Comparison of ENCODE assay signal across 21 cellular contexts in the genomic region with DNA sequence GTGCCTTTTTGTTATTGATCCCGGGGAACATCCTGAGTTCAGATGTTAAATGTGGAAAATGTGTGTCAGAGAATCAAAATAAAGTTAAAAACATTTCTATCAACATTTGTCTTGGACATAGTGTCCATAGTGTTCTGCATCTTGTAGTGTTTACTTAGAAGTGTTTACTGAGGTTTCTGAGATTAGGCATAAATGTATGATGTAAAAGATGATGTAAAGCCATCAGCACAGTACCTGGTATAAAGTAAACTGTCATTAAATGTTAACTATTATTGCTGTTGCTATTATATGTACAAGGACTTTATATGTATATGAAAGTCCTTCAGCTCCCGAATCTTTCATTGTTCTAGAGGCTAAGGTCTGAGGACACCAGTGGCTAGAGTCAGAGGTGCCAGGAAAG. TPM values are rescaled to one million over a fixed set of nuclear protein-coding genes. Genes with fewer than 3 reads are reported as not detected.
DNase-seq lines count a peak whose midpoint lies in the region; ATAC-seq, FAIRE-seq and TF ChIP-seq lines count a peak whose summit lies in the region.
"Had no signal": no experiment of that assay in that cellular context is flagged by ENCODE, and none has a peak within 500 bp of the region (broad histone marks: within the 10 kb centered on the region; RNA-seq: fewer than 3 reads in every experiment).

No MANE protein-coding gene starts in this region.

- no peaks in the 10 kb centered on the region for H3F3A ChIP-seq in MM.1S (ENCODE audit: insufficient read depth, low read length)

- H3K27ac Mint-ChIP-seq in nephron, result peak overlapping the region; percentile 90 to 99 (median 96)
- H3K27ac Mint-ChIP-seq: HFFc6, T-cell had no signal

- no peaks in the 10 kb centered on the region for H4K20me1 ChIP-seq in K562 (replicated peaks; ENCODE audit: control insufficient read depth, insufficient read depth, low read length)
- H4K20me1 ChIP-seq in MM.1S (ENCODE audit: insufficient read depth, low read length), result no peaks in the 10 kb centered on the region

- no peaks in the 10 kb centered on the region for H3K9me3 Mint-ChIP-seq in nephron
- H3K9me3 Mint-ChIP-seq: HFFc6, T-cell had no signal

- H3K36me3 Mint-ChIP-seq in nephron (ENCODE audit: low read depth), result no peaks in the 10 kb centered on the region
- H3K36me3 Mint-ChIP-seq: T-cell had no signal

- CTCF ChIA-PET in AG04450 (lab: Charles Lee), result interaction anchor here (2.3 kb wide), 1 partner anchor 337 kb away, joined by 4 read pairs; no protein-coding TSS in a partner anchor
- CTCF ChIA-PET in K562 (lab: Yijun Ruan, JAX; ENCODE audit: low intra/inter-chr PET ratio), result no interaction called here

- TF ChIP-seq RAD21 in K562 (CRISPR knock-in tag; conservative IDR thresholded peaks at IDR 0.05 in 1 of 2, IDR thresholded peaks at IDR 0.05 in 1 of 2), result no peak

- POLR2A ChIA-PET in AG04450 (lab: Yijun Ruan, JAX) (no interaction called here), K562 (lab: Yijun Ruan, JAX) (no interaction called here)

- H2AFZ ChIP-seq in K562 (ENCODE audit: low read depth, low read length) (no peak overlapping the region), MM.1S (ENCODE audit: low read length) (no peak overlapping the region)

- H3K79me2 ChIP-seq in K562 (ENCODE audit: control insufficient read depth, insufficient read depth, low read length) (no peaks in the 10 kb centered on the region), MM.1S (ENCODE audit: low read length) (no peaks in the 10 kb centered on the region)

- H3K27me3 ChIP-seq in AG04450 (ENCODE audit: control insufficient read depth, insufficient read depth, low read length) (peaks cover 23% of the 10 kb centered on the region), K562 (ENCODE audit: control insufficient read depth in 2 of 2, insufficient read depth in 2 of 2, low read length in 2 of 2) (no peaks in the 10 kb centered on the region; a peak in 1 of 5 replicates), MM.1S (replicated peaks; ENCODE audit: insufficient read depth, low read length) (no peaks in the 10 kb centered on the region)

- TF ChIP-seq POLR2A in K562 (conservative IDR thresholded peaks at IDR 0.05), result no peak

- peaks cover 33 to 35% of the 10 kb centered on the region in 2 experiments; a peak in 4 of 5 replicates for H3K4me1 ChIP-seq in K562 (replicated peaks in 1 of 2; ENCODE audit: control insufficient read depth in 2 of 2, insufficient read depth in 2 of 2, low read length in 2 of 2)
- no peaks in the 10 kb centered on the region for H3K4me1 ChIP-seq in MM.1S (ENCODE audit: low read length)

- no peak for TF ChIP-seq EP300 in K562 (IDR thresholded peaks at IDR 0.05; ENCODE audit: low read length)

- DNase-seq in AG04450 (ENCODE audit: low read depth, low spot score) (no peak), LNCaP clone FGC (ENCODE audit: low read depth) (peak; percentile 57), K562 (ENCODE audit: extremely low read depth in 1 of 4, low spot score in 3 of 4) (no peak), MM.1S (no peak)
- DNase-seq: ACHN, COR-L47, DMS 273 treated with DMSO at 0.1 percent for 48 hours, GDM1, HFFc6, KBM-7, MV-4-11, NCI-H187 treated with DMSO at 0.1 percent for 48 hours, NCI-H2227 treated with DMSO at 0.1 percent for 48 hours, NCI-H524 treated with DMSO at 0.1 percent for 48 hours, SIG-M5 had no signal

- intact Hi-C loops in K562 (cut with micrococcal nuclease), result no loop called here

- no peaks in the 10 kb centered on the region for H3K9me2 ChIP-seq in MM.1S (replicated peaks; ENCODE audit: insufficient read depth, low read length)

- H3K4me1 Mint-ChIP-seq in nephron, result peaks cover 81% of the 10 kb centered on the region
- H3K4me1 Mint-ChIP-seq: T-cell had no signal

- H3K4me3 Mint-ChIP-seq in nephron, result no peak overlapping the region
- H3K4me3 Mint-ChIP-seq: HFFc6, T-cell had no signal

- in situ Hi-C loops in K562 (cut with MboI), result no loop called here

- H3K9ac ChIP-seq in K562 (ENCODE audit: insufficient read depth in 1 of 2, low read depth in 2 of 2, low read length in 2 of 2), result no peak overlapping the region
- H3K9ac ChIP-seq in MM.1S (ENCODE audit: low read length), result no peak overlapping the region

- peaks cover 7% of the 10 kb centered on the region for H3K9me1 ChIP-seq in K562 (ENCODE audit: control insufficient read depth, insufficient read depth, low read length)

- TF ChIP-seq CTCF in AG04450 (IDR thresholded peaks at IDR 0.05; ENCODE audit: low read depth, low read length), result no peak
- no peak for TF ChIP-seq CTCF in LNCaP clone FGC (IDR thresholded peaks at IDR 0.05; ENCODE audit: control insufficient read depth, extremely low read depth, insufficient read depth)
- no peak for TF ChIP-seq CTCF in K562 (IDR thresholded peaks at IDR 0.05 in 2 of 3, conservative IDR thresholded peaks at IDR 0.05 in 1 of 3; ENCODE audit: insufficient read depth in 2 of 3, low read depth in 1 of 3, low read length in 3 of 3)
- no peak for TF ChIP-seq CTCF in nephron (IDR thresholded peaks at IDR 0.05; ENCODE audit: unreplicated experiment in 3 of 3)
- no peak for TF ChIP-seq CTCF in MM.1S (IDR thresholded peaks at IDR 0.05; ENCODE audit: low read length)

- no peaks in the 10 kb centered on the region for H3K36me3 ChIP-seq in K562 (ENCODE audit: control insufficient read depth, insufficient read depth, low read length)
- H3K36me3 ChIP-seq in MM.1S (replicated peaks; ENCODE audit: insufficient read depth, low read length), result no peaks in the 10 kb centered on the region

- H3K4me3 ChIP-seq in AG04450 (ENCODE audit: low read depth, low read length), result no peak overlapping the region
- H3K4me3 ChIP-seq in LNCaP clone FGC (ENCODE audit: low read depth, low read length), result no peak overlapping the region
- H3K4me3 ChIP-seq in K562, result no peak overlapping the region
- H3K4me3 ChIP-seq in MM.1S (ENCODE audit: low read length), result no peak overlapping the region

- H3K9me3 ChIP-seq in AG04450 (ENCODE audit: control insufficient read depth, insufficient read depth, low read length) (no peaks in the 10 kb centered on the region), K562 (replicated peaks; ENCODE audit: control insufficient read depth, insufficient read depth, low read depth, low read length) (no peaks in the 10 kb centered on the region), MM.1S (replicated peaks; ENCODE audit: insufficient read depth, low read length) (no peaks in the 10 kb centered on the region)

- no peak for FAIRE-seq in K562 (lab: Jason Lieb, UNC)
- FAIRE-seq: H1 had no signal

- H3K4me2 ChIP-seq in K562 (ENCODE audit: insufficient read depth, low read length), result no peak overlapping the region
- H3K4me2 ChIP-seq in MM.1S (ENCODE audit: low read depth, low read length), result no peak overlapping the region

- no peaks in the 10 kb centered on the region for H3K27me3 Mint-ChIP-seq in nephron (ENCODE audit: low read depth)

- 36% methylated on average over 2 of the region's 2 CpGs for WGBS in K562 (ENCODE audit: insufficient coverage, low coverage, missing lambda C conversion rate)

- H3K27ac ChIP-seq in AG04450 (ENCODE audit: low read depth, low read length) (peak overlapping the region; percentile 21), K562 (ENCODE audit: extremely low read depth, low read depth, low read length) (no peak overlapping the region), MM.1S (ENCODE audit: low read length) (no peak overlapping the region)

- BruUV-seq in K562 (replicated peaks; lab: Mats Ljungman, UMichigan), result no TSS peak

- ATAC-seq in K562, result no peak
- ATAC-seq in GM18498 (IDR thresholded peaks at IDR 0.05; ENCODE audit: unreplicated experiment), result no peak
- ATAC-seq in HG03108 (IDR thresholded peaks at IDR 0.05; ENCODE audit: unreplicated experiment), result no peak
- ATAC-seq: SK-N-SH treated with all-trans-retinoic acid at 6 μM for 48 hours, T-cell had no signal

RNA-seq across cellular contexts. Expression of gene VEGFA, which starts 28.2 kb away (rescaled TPM):
- polyA plus RNA-seq in AG04450 (2011; rRNA removed) (189 and 239 TPM in 2 replicates), K562 (2011; rRNA removed) (271 and 467 TPM in 2 replicates), K562 (2014; fragmentation: Illumina TruSeq; extraction: Trizol) (134 and 172 TPM in 2 replicates), K562 (2014; fragmentation: Nextera tagmentation; extraction: Ambion mirVana) (10 to 100 TPM; 14.0 to 16.0 TPM), K562 (2014; rRNA removed) (179 and 182 TPM in 2 replicates)
- polyA minus RNA-seq in AG04450 (2011; rRNA and poly(A)+ RNA removed), result 261 and 387 TPM in 2 replicates
- total RNA-seq in K562 (2011; cell fraction: chromatin; rRNA removed; ENCODE audit: low replicate concordance), result 511 and 945 TPM in 2 replicates
- 536 and 553 TPM in 2 replicates for total RNA-seq in K562 (2011; cell fraction: nucleolus; rRNA removed)
- total RNA-seq in K562 (2011; cell fraction: nucleoplasm; rRNA removed), result 559 and 592 TPM in 2 replicates
- total RNA-seq in K562 (2014; rRNA removed) (124 and 144 TPM in 2 replicates), K562 (2014; rRNA removed; fragmentation: Illumina TruSeq; extraction: Trizol) (66.5 and 70.7 TPM in 2 replicates), K562 (2015; rRNA removed; fragmentation: Illumina TruSeq; extraction: Trizol) (25.8 and 27.0 TPM in 2 replicates), K562 (2021) (131 and 159 TPM in 2 replicates)
- 222 and 346 TPM in 2 replicates for polyA plus RNA-seq in K562 (2011; cell fraction: cytosol; rRNA removed)
- 1,880 and 1,961 TPM in 2 replicates for polyA plus RNA-seq in K562 (2011; cell fraction: nucleus; rRNA removed)
- polyA plus RNA-seq in K562 (2012), result 112 and 555 TPM in 2 replicates
- 359 and 374 TPM in 2 replicates for polyA minus RNA-seq in K562 (2011; rRNA and poly(A)+ RNA removed)
- polyA minus RNA-seq in K562 (2011; cell fraction: cytosol; rRNA and poly(A)+ RNA removed), result 79.8 and 123 TPM in 2 replicates
- 310 and 397 TPM in 2 replicates for polyA minus RNA-seq in K562 (2011; cell fraction: nucleus; rRNA and poly(A)+ RNA removed)

RNA-seq across cellular contexts. Expression of gene MRPS18A, which starts 54.2 kb away (rescaled TPM):
- polyA plus RNA-seq in AG04450 (2011; rRNA removed), result 41.0 and 59.7 TPM in 2 replicates
- polyA minus RNA-seq in AG04450 (2011; rRNA and poly(A)+ RNA removed), result 43.1 and 62.5 TPM in 2 replicates
- 30.9 and 95.8 TPM in 2 replicates for total RNA-seq in K562 (2011; cell fraction: chromatin; rRNA removed; ENCODE audit: low replicate concordance)
- 81.3 and 96.7 TPM in 2 replicates for total RNA-seq in K562 (2011; cell fraction: nucleolus; rRNA removed)
- total RNA-seq in K562 (2011; cell fraction: nucleoplasm; rRNA removed), result 48.8 and 57.7 TPM in 2 replicates
- total RNA-seq in K562 (2014; rRNA removed), result 130 and 161 TPM in 2 replicates
- total RNA-seq in K562 (2014; rRNA removed; fragmentation: Illumina TruSeq; extraction: Trizol), result 63.9 and 87.5 TPM in 2 replicates
- 115 and 119 TPM in 2 replicates for total RNA-seq in K562 (2015; rRNA removed; fragmentation: Illumina TruSeq; extraction: Trizol)
- 102 and 104 TPM in 2 replicates for total RNA-seq in K562 (2021)
- 104 and 112 TPM in 2 replicates for polyA plus RNA-seq in K562 (2011; rRNA removed)
- 155 and 252 TPM in 2 replicates for polyA plus RNA-seq in K562 (2011; cell fraction: cytosol; rRNA removed)
- polyA plus RNA-seq in K562 (2011; cell fraction: nucleus; rRNA removed), result 54.3 and 56.2 TPM in 2 replicates
- 113 and 127 TPM in 2 replicates for polyA plus RNA-seq in K562 (2012)
- polyA plus RNA-seq in K562 (2014; fragmentation: Illumina TruSeq; extraction: Trizol), result 159 and 185 TPM in 2 replicates
- polyA plus RNA-seq in K562 (2014; fragmentation: Nextera tagmentation; extraction: Ambion mirVana), result 100 to 1,000 TPM; 204 to 243 TPM
- 125 and 133 TPM in 2 replicates for polyA plus RNA-seq in K562 (2014; rRNA removed)
- 78.1 and 100 TPM in 2 replicates for polyA minus RNA-seq in K562 (2011; rRNA and poly(A)+ RNA removed)
- polyA minus RNA-seq in K562 (2011; cell fraction: cytosol; rRNA and poly(A)+ RNA removed), result 41.0 and 52.2 TPM in 2 replicates
- polyA minus RNA-seq in K562 (2011; cell fraction: nucleus; rRNA and poly(A)+ RNA removed), result 41.9 and 47.8 TPM in 2 replicates
